In the genomic region with DNA sequence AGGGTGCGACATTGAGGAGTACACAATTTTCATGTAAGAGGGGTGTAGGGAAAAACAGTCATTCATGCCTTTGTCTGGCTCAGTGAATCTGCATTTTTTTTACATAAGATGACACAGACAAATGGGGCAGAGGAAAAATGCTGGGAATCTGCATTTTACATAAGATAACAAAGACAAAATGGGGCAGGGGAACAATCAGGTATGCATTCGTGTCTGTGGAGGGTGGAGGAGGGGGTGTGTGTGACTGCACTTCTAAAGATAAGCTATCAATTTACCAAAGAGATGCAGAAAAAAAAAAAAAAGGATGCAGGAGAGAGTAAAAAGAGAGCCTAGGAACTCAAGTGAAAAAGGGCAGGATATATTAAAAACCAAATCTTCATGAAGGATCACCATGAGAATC, we compare ENCODE assay signal across 23 cellular contexts.
A peak's percentile ranks its signal among the peaks of the same experiment; 100 is the strongest.
DNase-seq lines count a peak whose midpoint lies in the region; ATAC-seq, FAIRE-seq and TF ChIP-seq lines count a peak whose summit lies in the region.
"Had no signal": no experiment of that assay in that cellular context is flagged by ENCODE, and none has a peak within 500 bp of the region (broad histone marks: within the 10 kb centered on the region; RNA-seq: fewer than 3 reads in every experiment).

No MANE protein-coding gene starts in this region.

- H3K79me2 ChIP-seq in K562 (ENCODE audit: control insufficient read depth, insufficient read depth, low read length) (no peaks in the 10 kb centered on the region), HepG2 (ENCODE audit: insufficient read depth, low read length) (no peaks in the 10 kb centered on the region)

- ATAC-seq in K562, result no peak
- no peak for ATAC-seq in HepG2
- ATAC-seq: CD8-positive, alpha-beta T cell; PC-3 had no signal

- no peak overlapping the region for H3K4me2 ChIP-seq in K562 (ENCODE audit: insufficient read depth, low read length)
- H3K4me2 ChIP-seq in HepG2 (ENCODE audit: low read depth, low read length), result no peak overlapping the region
- H3K4me2 ChIP-seq: SK-N-SH had no signal

- H3K4me1 ChIP-seq in K562 (replicated peaks in 1 of 2; ENCODE audit: control insufficient read depth in 2 of 2, insufficient read depth in 2 of 2, low read length in 2 of 2) (no peaks in the 10 kb centered on the region), iPS-20b (ENCODE audit: insufficient read depth, low read length) (peaks cover 9% of the 10 kb centered on the region), HepG2 (ENCODE audit: insufficient read depth, low read length) (no peaks in the 10 kb centered on the region)

- no peaks in the 10 kb centered on the region for H3K9me3 Mint-ChIP-seq in activated naive CD4-positive, alpha-beta T cell treated with anti-CD3 and anti-CD28 coated beads, Interleukin-2, amount 50 U/mL, for 24 hours
- H3K9me3 Mint-ChIP-seq: CD8-positive, alpha-beta T cell had no signal

- H3K4me3 Mint-ChIP-seq in activated naive CD4-positive, alpha-beta T cell treated with anti-CD3 and anti-CD28 coated beads, Interleukin-2, amount 50 U/mL, for 24 hours, result no peak overlapping the region
- H3K4me3 Mint-ChIP-seq: B cell; CD8-positive, alpha-beta T cell had no signal

- FAIRE-seq in K562 (lab: Jason Lieb, UNC), result no peak
- FAIRE-seq in HepG2 (lab: Jason Lieb, UNC), result no peak

- CTCF ChIA-PET in K562 (lab: Yijun Ruan, JAX; ENCODE audit: low intra/inter-chr PET ratio) (no interaction called here), HepG2 (lab: Yijun Ruan, JAX; ENCODE audit: low intra/inter-chr PET ratio, low total read pairs) (no interaction called here)

- in situ Hi-C loops in K562 (cut with MboI), result no loop called here
- in situ Hi-C loops in HepG2 (cut with HindIII; ENCODE audit: extremely low pct_ligation_motif_present, low pct_unique_long_range_greater_than_20kb), result no loop called here
- in situ Hi-C loops in KBM-7 (cut with MboI; ENCODE audit: low pct_unique_long_range_greater_than_20kb, low sequenced_read_pairs), result no loop called here

- BruUV-seq in K562 (replicated peaks; lab: Mats Ljungman, UMichigan) (no TSS peak), HepG2 (replicated peaks; lab: Mats Ljungman, UMichigan) (no TSS peak)

- H3K27me3 ChIP-seq in K562 (ENCODE audit: control insufficient read depth in 2 of 2, insufficient read depth in 2 of 2, low read length in 2 of 2) (no peaks in the 10 kb centered on the region), iPS-20b (ENCODE audit: insufficient read depth, low read length) (no peaks in the 10 kb centered on the region), HepG2 (ENCODE audit: control insufficient read depth in 1 of 2, insufficient read depth in 2 of 2, low read length in 2 of 2) (no peaks in the 10 kb centered on the region)

- H3K9me1 ChIP-seq in K562 (ENCODE audit: control insufficient read depth, insufficient read depth, low read length), result no peaks in the 10 kb centered on the region

- H3K9ac ChIP-seq in K562 (ENCODE audit: insufficient read depth in 1 of 2, low read depth in 2 of 2, low read length in 2 of 2) (no peak overlapping the region), iPS-20b (ENCODE audit: low read depth, low read length) (0 out of 2 replicates have a peak overlapping the region, but pooled peaks have one; percentile 34), HepG2 (ENCODE audit: insufficient read depth, low read depth, low read length) (no peak overlapping the region)
- H3K9ac ChIP-seq: SK-N-SH had no signal

- H4K20me1 ChIP-seq in K562 (replicated peaks; ENCODE audit: control insufficient read depth, insufficient read depth, low read length), result no peaks in the 10 kb centered on the region
- no peaks in the 10 kb centered on the region for H4K20me1 ChIP-seq in HepG2 (ENCODE audit: insufficient read depth, low read length)

- DNase-seq in activated naive CD4-positive, alpha-beta T cell (lab: John Stamatoyannopoulos, UW), result no peak
- DNase-seq in K562 (ENCODE audit: extremely low read depth in 1 of 4, low spot score in 3 of 4) (peak in 3 of 4 experiments; percentile 5 to 9 (median 7)), HepG2 (ENCODE audit: low spot score) (no peak), HUDEP-2 (lab: John Stamatoyannopoulos, UW; ENCODE audit: unreplicated experiment in 76 of 76) (no peak), KBM-7 (no peak)
- DNase-seq: CD8-positive, alpha-beta T cell; DMS153; DND-41; IMR-90; NCI-H1092 treated with DMSO at 0.1 percent for 48 hours; NCI-H1436; NCI-H187 treated with DMSO at 0.1 percent for 48 hours; NCI-H2107; NCI-H524; NCI-H774; PC-3; SK-N-SH; SW 1271 had no signal

- WGBS in K562 (ENCODE audit: insufficient coverage, low coverage, missing lambda C conversion rate), result 0% methylated on average over 2 of the region's 2 CpGs
- 7% methylated on average over 2 of the region's 2 CpGs for WGBS in HepG2 (ENCODE audit: low lambda C conversion rate)

- POLR2A ChIA-PET in K562 (lab: Yijun Ruan, JAX), result no interaction called here
- POLR2A ChIA-PET in HepG2 (lab: Yijun Ruan, JAX), result no interaction called here

- intact Hi-C loops in K562 (cut with micrococcal nuclease) (no loop called here), HepG2 (cut with micrococcal nuclease; ENCODE audit: unreplicated experiment) (no loop called here)

- no peak overlapping the region for H3K27ac ChIP-seq in K562 (ENCODE audit: extremely low read depth, low read depth, low read length)
- H3K27ac ChIP-seq in iPS-20b (ENCODE audit: low read length), result no peak overlapping the region
- H3K27ac ChIP-seq in HepG2 (ENCODE audit: extremely low read length, insufficient read depth, low read length), result no peak overlapping the region
- H3K27ac ChIP-seq: 22Rv1, HL-60 had no signal

- no peak overlapping the region for H2AFZ ChIP-seq in K562 (ENCODE audit: low read depth, low read length)
- H2AFZ ChIP-seq in HepG2 (ENCODE audit: low read length), result no peak overlapping the region

- H3K27ac Mint-ChIP-seq in activated naive CD4-positive, alpha-beta T cell treated with anti-CD3 and anti-CD28 coated beads, Interleukin-2, amount 50 U/mL, for 24 hours, result peak overlapping the region; percentile 17
- H3K27ac Mint-ChIP-seq: B cell; CD8-positive, alpha-beta T cell had no signal

- TF ChIP-seq POLR2A in K562 (conservative IDR thresholded peaks at IDR 0.05) (no peak), HepG2 (IDR thresholded peaks at IDR 0.05; ENCODE audit: insufficient read depth in 1 of 2, low read depth in 2 of 2, low read length in 2 of 2) (no peak)

- no peaks in the 10 kb centered on the region for H3K27me3 Mint-ChIP-seq in activated naive CD4-positive, alpha-beta T cell treated with anti-CD3 and anti-CD28 coated beads, Interleukin-2, amount 50 U/mL, for 24 hours

- TF ChIP-seq RAD21 in K562 (CRISPR knock-in tag; conservative IDR thresholded peaks at IDR 0.05 in 1 of 2, IDR thresholded peaks at IDR 0.05 in 1 of 2) (no peak), HepG2 (CRISPR knock-in tag; IDR thresholded peaks at IDR 0.05) (no peak)

- no peak for TF ChIP-seq EP300 in K562 (IDR thresholded peaks at IDR 0.05; ENCODE audit: low read length)
- no peak for TF ChIP-seq EP300 in HepG2 (IDR thresholded peaks at IDR 0.05; ENCODE audit: low read depth in 2 of 2, low read length in 2 of 2)
- no peak for TF ChIP-seq EP300 in HepG2 (CRISPR knock-in tag; IDR thresholded peaks at IDR 0.05; ENCODE audit: borderline replicate concordance)

- H3K36me3 ChIP-seq in K562 (ENCODE audit: control insufficient read depth, insufficient read depth, low read length), result no peaks in the 10 kb centered on the region
- H3K36me3 ChIP-seq in iPS-20b (ENCODE audit: insufficient read depth, low read depth, low read length), result no peaks in the 10 kb centered on the region
- H3K36me3 ChIP-seq in HepG2 (replicated peaks in 1 of 2; ENCODE audit: control insufficient read depth in 1 of 2, insufficient read depth in 2 of 2, low read length in 2 of 2), result no peaks in the 10 kb centered on the region

- H3K36me3 Mint-ChIP-seq in activated naive CD4-positive, alpha-beta T cell treated with anti-CD3 and anti-CD28 coated beads, Interleukin-2, amount 50 U/mL, for 24 hours, result no peaks in the 10 kb centered on the region
- H3K36me3 Mint-ChIP-seq: CD8-positive, alpha-beta T cell had no signal

- H3K4me1 Mint-ChIP-seq in activated naive CD4-positive, alpha-beta T cell treated with anti-CD3 and anti-CD28 coated beads, Interleukin-2, amount 50 U/mL, for 24 hours, result no peaks in the 10 kb centered on the region

- TF ChIP-seq CTCF in K562 (IDR thresholded peaks at IDR 0.05 in 2 of 3, conservative IDR thresholded peaks at IDR 0.05 in 1 of 3; ENCODE audit: insufficient read depth in 2 of 3, low read depth in 1 of 3, low read length in 3 of 3) (no peak), HepG2 (CRISPR knock-in tag; IDR thresholded peaks at IDR 0.05) (no peak)

- H3K4me3 ChIP-seq in K562 (no peak overlapping the region), iPS-20b (ENCODE audit: low read length) (peak overlapping the region; percentile 21; the same call in 1 of the 2 replicates), HepG2 (replicated peaks in 1 of 3; ENCODE audit: insufficient read depth in 1 of 3, low read depth in 2 of 3, low read length in 3 of 3) (no peak overlapping the region)

- no peaks in the 10 kb centered on the region for H3K9me3 ChIP-seq in K562 (replicated peaks; ENCODE audit: control insufficient read depth, insufficient read depth, low read depth, low read length)
- no peaks in the 10 kb centered on the region for H3K9me3 ChIP-seq in iPS-20b (ENCODE audit: insufficient read depth, low read depth, low read length)
- H3K9me3 ChIP-seq in HepG2 (ENCODE audit: low read length), result no peaks in the 10 kb centered on the region
- H3K9me3 ChIP-seq: SK-N-SH had no signal

TF ChIP-seq in K562, 482 proteins besides CTCF, POLR2A, EP300 and RAD21:
- TF ChIP-seq CBFA2T3 (IDR thresholded peaks at IDR 0.05), result peak; percentile 49
- no peak for TF ChIP-seq SMAD3 (CRISPR knock-in tag; conservative IDR thresholded peaks at IDR 0.05)
- TF ChIP-seq TAL1 (IDR thresholded peaks at IDR 0.05), result peak; percentile 28; the same call in 1 of the 2 replicates

TF ChIP-seq in HepG2, 621 proteins besides CTCF, POLR2A, EP300 and RAD21:
- TF ChIP-seq ETV5 (CRISPR knock-in tag; IDR thresholded peaks at IDR 0.05; ENCODE audit: borderline replicate concordance) (no peak), CREB1 (IDR thresholded peaks at IDR 0.05) (no peak), CREB1 (CRISPR knock-in tag; IDR thresholded peaks at IDR 0.05) (no peak), KDM5B (CRISPR knock-in tag; IDR thresholded peaks at IDR 0.05; ENCODE audit: borderline replicate concordance) (no peak), SUZ12 (IDR thresholded peaks at IDR 0.05; ENCODE audit: low read depth, low read length) (no peak), TARDBP (CRISPR knock-in tag; IDR thresholded peaks at IDR 0.05) (no peak), THAP8 (CRISPR knock-in tag; IDR thresholded peaks at IDR 0.05; ENCODE audit: borderline replicate concordance) (no peak)

Comparison
In these comparisons a context has a peak if more than half of its experiments do, and no peak if none do; other contexts are left out.
1. DNase-seq: peak in K562 (3 of 4); none in activated naive CD4-positive, alpha-beta T cell (0 of 4), HepG2 (single experiment), HUDEP-2 (0 of 76) and KBM-7 (single experiment).